9 cellular contexts compared by ENCODE assay signal in the genomic region with DNA sequence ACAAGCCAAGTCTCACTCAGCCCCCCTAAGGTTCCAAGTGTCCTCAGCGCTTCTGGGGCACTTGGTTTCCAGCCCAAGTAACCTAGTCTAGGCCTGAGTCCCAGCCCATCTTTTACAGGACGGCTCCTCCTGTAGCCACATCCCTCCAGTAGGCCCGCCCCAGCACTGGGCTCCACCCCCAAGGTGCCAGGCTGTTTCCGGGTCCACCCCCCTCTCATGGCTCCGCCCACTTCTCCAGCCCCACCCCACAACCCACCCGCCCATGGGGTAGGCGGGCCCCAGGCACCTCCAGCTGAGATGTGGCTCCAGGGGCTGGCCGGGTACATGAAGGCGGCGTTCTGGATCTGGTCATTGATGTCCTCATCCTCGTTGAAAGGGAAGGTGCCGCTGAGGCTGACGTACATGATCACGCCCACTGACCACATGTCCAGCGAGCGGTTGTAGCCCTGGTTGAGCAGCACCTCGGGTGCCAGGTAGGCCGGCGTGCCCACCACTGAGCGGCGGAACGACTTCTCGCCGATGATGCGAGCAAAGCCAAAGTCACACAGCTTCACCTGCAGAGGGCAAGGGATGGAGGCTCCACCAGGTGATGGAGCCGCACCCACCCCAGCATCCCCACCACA. TPM values are rescaled to one million over a fixed set of nuclear protein-coding genes. Genes with fewer than 3 reads are reported as not detected.
DNase-seq lines count a peak whose midpoint lies in the region; ATAC-seq and TF ChIP-seq lines count a peak whose summit lies in the region.
"Had no signal": no experiment of that assay in that cellular context is flagged by ENCODE, and none has a peak within 500 bp of the region (broad histone marks: within the 10 kb centered on the region; RNA-seq: fewer than 3 reads in every experiment).

No MANE protein-coding gene starts in this region.

- POLR2A ChIA-PET in CD4-positive, alpha-beta memory T cell (lab: Charles Lee; ENCODE audit: partially characterized antibody) = no interaction called here

- H3K9me3 ChIP-seq in CD4-positive, alpha-beta memory T cell (ENCODE audit: control insufficient read depth in 1 of 2, low read length in 2 of 2) = no peaks in the 10 kb centered on the region
- H3K9me3 ChIP-seq in tibial nerve = no peaks in the 10 kb centered on the region

- H3K27ac Mint-ChIP-seq in CD4-positive, alpha-beta memory T cell = peak overlapping the region in 4 of 7 donors; percentile 47 to 75 (median 66)
- H3K27ac Mint-ChIP-seq in natural killer cell treated with Interleukin-12 subunit alpha and Interleukin-12 subunit beta and Interleukin-15 and Interleukin-18, amount 100 ng/mL, for 72 hours = no peak overlapping the region

- H3K27me3 Mint-ChIP-seq in CD4-positive, alpha-beta memory T cell = no peaks in the 10 kb centered on the region
- H3K27me3 Mint-ChIP-seq in natural killer cell treated with Interleukin-12 subunit alpha and Interleukin-12 subunit beta and Interleukin-15 and Interleukin-18, amount 100 ng/mL, for 72 hours = no peaks in the 10 kb centered on the region

- TF ChIP-seq POLR2A in tibial nerve (IDR thresholded peaks at IDR 0.05) = no peak

- CTCF ChIA-PET in CD4-positive, alpha-beta memory T cell (lab: Charles Lee; ENCODE audit: partially characterized antibody) = interaction anchor here (1.4 kb wide), 1 partner anchor 64 kb away, joined by 3 read pairs; no protein-coding TSS in a partner anchor

- H3K4me1 Mint-ChIP-seq in CD4-positive, alpha-beta memory T cell = peaks cover 3 to 9% (median 7%) of the 10 kb centered on the region in 4 donors
- peaks cover 0 to 21% of the 10 kb centered on the region in 2 donors for H3K4me1 Mint-ChIP-seq in natural killer cell treated with Interleukin-12 subunit alpha and Interleukin-12 subunit beta and Interleukin-15 and Interleukin-18, amount 100 ng/mL, for 72 hours (ENCODE audit: low read depth in 2 of 2)

- H3K4me3 ChIP-seq in CD4-positive, alpha-beta memory T cell (ENCODE audit: low read length in 2 of 2) = no peak overlapping the region
- no peak overlapping the region for H3K4me3 ChIP-seq in tibial nerve
- H3K4me3 ChIP-seq: SK-N-MC had no signal

- no peak overlapping the region for H3K27ac ChIP-seq in CD4-positive, alpha-beta memory T cell (ENCODE audit: low read depth, low read length)
- no peak overlapping the region for H3K27ac ChIP-seq in tibial nerve
- H3K27ac ChIP-seq: SK-N-MC had no signal

- H3K27me3 ChIP-seq in CD4-positive, alpha-beta memory T cell (ENCODE audit: insufficient read depth, low read length) = no peaks in the 10 kb centered on the region
- H3K27me3 ChIP-seq in tibial nerve = no peaks in the 10 kb centered on the region

- intact Hi-C loops in CD4-positive, alpha-beta memory T cell (cut with micrococcal nuclease) = no loop called here

- no peaks in the 10 kb centered on the region for H3K4me1 ChIP-seq in CD4-positive, alpha-beta memory T cell (ENCODE audit: insufficient read depth, low read length)
- no peaks in the 10 kb centered on the region for H3K4me1 ChIP-seq in tibial nerve

- TF ChIP-seq EP300 in tibial nerve (IDR thresholded peaks at IDR 0.05) = no peak

- peaks cover 55 to 71% of the 10 kb centered on the region in 2 donors for H3K36me3 Mint-ChIP-seq in CD4-positive, alpha-beta memory T cell
- H3K36me3 Mint-ChIP-seq in natural killer cell treated with Interleukin-12 subunit alpha and Interleukin-12 subunit beta and Interleukin-15 and Interleukin-18, amount 100 ng/mL, for 72 hours = peaks cover 6% of the 10 kb centered on the region

- H3K9me3 Mint-ChIP-seq in CD4-positive, alpha-beta memory T cell = no peaks in the 10 kb centered on the region
- H3K9me3 Mint-ChIP-seq in natural killer cell treated with Interleukin-12 subunit alpha and Interleukin-12 subunit beta and Interleukin-15 and Interleukin-18, amount 100 ng/mL, for 72 hours = no peaks in the 10 kb centered on the region

- peaks cover 76% of the 10 kb centered on the region for H3K36me3 ChIP-seq in CD4-positive, alpha-beta memory T cell (ENCODE audit: insufficient read depth, low read length)
- peaks cover 0 to 99% (median 8%) of the 10 kb centered on the region in 3 donors for H3K36me3 ChIP-seq in tibial nerve

- peak; percentile 58 to 68 (median 60) for DNase-seq in CD4-positive, alpha-beta memory T cell
- peak; percentile 19 for DNase-seq in NCI-H69 (lab: John Stamatoyannopoulos, UW)
- DNase-seq in activated effector memory CD4-positive, alpha-beta T cell treated with Interleukin-2 at 50 U/mL for 16 hours = peak; percentile 28
- DNase-seq in natural killer cell treated with Interleukin-12 subunit alpha and Interleukin-12 subunit beta and Interleukin-15 and Interleukin-18, amount 100 ng/mL, for 72 hours (ENCODE audit: low spot score) = no peak
- DNase-seq in DMS79 (lab: John Stamatoyannopoulos, UW) = no peak
- no peak for DNase-seq in medulla oblongata (ENCODE audit: extremely low spot score)
- DNase-seq in tibial nerve (ENCODE audit: low spot score in 2 of 2) = no peak
- DNase-seq in NCI-H2196 treated with DMSO at 0.1 percent for 48 hours (lab: John Stamatoyannopoulos, UW; ENCODE audit: unreplicated experiment) = no peak

- no peak for TF ChIP-seq CTCF in tibial nerve (IDR thresholded peaks at IDR 0.05)

- ATAC-seq in natural killer cell treated with Interleukin-12 subunit alpha and Interleukin-12 subunit beta and Interleukin-15 and Interleukin-18, amount 100 ng/mL, for 72 hours = peak; percentile 76 to 87

- WGBS in tibial nerve, 2 donors = 76 to 87% methylated on average over 20 to 25 of the region's 26 CpGs

- no peak overlapping the region for H3K4me3 Mint-ChIP-seq in CD4-positive, alpha-beta memory T cell
- H3K4me3 Mint-ChIP-seq in natural killer cell treated with Interleukin-12 subunit alpha and Interleukin-12 subunit beta and Interleukin-15 and Interleukin-18, amount 100 ng/mL, for 72 hours = no peak overlapping the region

RNA-seq across cellular contexts. Expression of a gene that starts 17.2 kb away (rescaled TPM):
- not detected for total RNA-seq in CD4-positive, alpha-beta memory T cell
- not detected for polyA plus RNA-seq in CD4-positive, alpha-beta memory T cell
- under 1 TPM in 1 of 2 donors, not detected in 1; 0.36 TPM for total RNA-seq in natural killer cell treated with Interleukin-12 subunit alpha and Interleukin-12 subunit beta and Interleukin-15 and Interleukin-18, amount 100 ng/mL, for 72 hours
- total RNA-seq in tibial nerve = 10 to 100 TPM in 1 of 4 donors, 1 to 10 TPM in 3; 7.1 to 11.7 (median 8.2) TPM

RNA-seq across cellular contexts. Expression of a gene that starts 38.7 kb away (rescaled TPM):
- total RNA-seq in CD4-positive, alpha-beta memory T cell = 100 to 1,000 TPM; 115 to 122 TPM
- polyA plus RNA-seq in CD4-positive, alpha-beta memory T cell = 10 to 100 TPM; 27.6 to 88.9 TPM
- total RNA-seq in natural killer cell treated with Interleukin-12 subunit alpha and Interleukin-12 subunit beta and Interleukin-15 and Interleukin-18, amount 100 ng/mL, for 72 hours = 10 to 100 TPM; 82.3 to 100.0 TPM
- 10 to 100 TPM; 21.0 to 36.1 (median 30.2) TPM for total RNA-seq in tibial nerve

RNA-seq across cellular contexts. Expression of a gene that starts 42.2 kb away (rescaled TPM):
- not detected for total RNA-seq in CD4-positive, alpha-beta memory T cell
- not detected for polyA plus RNA-seq in CD4-positive, alpha-beta memory T cell
- total RNA-seq in natural killer cell treated with Interleukin-12 subunit alpha and Interleukin-12 subunit beta and Interleukin-15 and Interleukin-18, amount 100 ng/mL, for 72 hours = 1 to 10 TPM in 1 of 2 donors, not detected in 1; 3.0 TPM
- total RNA-seq in tibial nerve = not detected

RNA-seq across cellular contexts. Expression of a gene that starts 53.3 kb away (rescaled TPM):
- 1 to 10 TPM; 1.0 to 1.9 TPM for total RNA-seq in CD4-positive, alpha-beta memory T cell
- under 1 TPM; 0.11 to 0.75 TPM for polyA plus RNA-seq in CD4-positive, alpha-beta memory T cell
- total RNA-seq in natural killer cell treated with Interleukin-12 subunit alpha and Interleukin-12 subunit beta and Interleukin-15 and Interleukin-18, amount 100 ng/mL, for 72 hours = 1 to 10 TPM in 1 of 2 donors, under 1 TPM in 1; 0.31 to 1.7 TPM
- total RNA-seq in tibial nerve = 10 to 100 TPM in 2 of 4 donors, 1 to 10 TPM in 2; 3.1 to 43.2 (median 12.7) TPM

Comparison
In these comparisons a context has a peak if more than half of its experiments do, and no peak if none do; other contexts are left out.
1. DNase-seq: peak in CD4-positive, alpha-beta memory T cell (5 of 5), NCI-H69 (single experiment) and activated effector memory CD4-positive, alpha-beta T cell treated with Interleukin-2 at 50 U/mL for 16 hours (single experiment); none in natural killer cell treated with Interleukin-12 subunit alpha and Interleukin-12 subunit beta and Interleukin-15 and Interleukin-18, amount 100 ng/mL, for 72 hours (single experiment), DMS79 (single experiment), medulla oblongata (single experiment), tibial nerve (0 of 2) and NCI-H2196 treated with DMSO at 0.1 percent for 48 hours (single experiment).
2. H3K27ac Mint-ChIP-seq: peak in CD4-positive, alpha-beta memory T cell (4 of 7); none in natural killer cell treated with Interleukin-12 subunit alpha and Interleukin-12 subunit beta and Interleukin-15 and Interleukin-18, amount 100 ng/mL, for 72 hours (0 of 2).
3. RNA of a gene that starts 17.2 kb away (total RNA-seq): 7.1 to 11.7 TPM in tibial nerve; 0.36 TPM in natural killer cell treated with Interleukin-12 subunit alpha and Interleukin-12 subunit beta and Interleukin-15 and Interleukin-18, amount 100 ng/mL, for 72 hours and not detected in CD4-positive, alpha-beta memory T cell; every median in the first group is over 4 times any median in the second.